In the genomic region with DNA sequence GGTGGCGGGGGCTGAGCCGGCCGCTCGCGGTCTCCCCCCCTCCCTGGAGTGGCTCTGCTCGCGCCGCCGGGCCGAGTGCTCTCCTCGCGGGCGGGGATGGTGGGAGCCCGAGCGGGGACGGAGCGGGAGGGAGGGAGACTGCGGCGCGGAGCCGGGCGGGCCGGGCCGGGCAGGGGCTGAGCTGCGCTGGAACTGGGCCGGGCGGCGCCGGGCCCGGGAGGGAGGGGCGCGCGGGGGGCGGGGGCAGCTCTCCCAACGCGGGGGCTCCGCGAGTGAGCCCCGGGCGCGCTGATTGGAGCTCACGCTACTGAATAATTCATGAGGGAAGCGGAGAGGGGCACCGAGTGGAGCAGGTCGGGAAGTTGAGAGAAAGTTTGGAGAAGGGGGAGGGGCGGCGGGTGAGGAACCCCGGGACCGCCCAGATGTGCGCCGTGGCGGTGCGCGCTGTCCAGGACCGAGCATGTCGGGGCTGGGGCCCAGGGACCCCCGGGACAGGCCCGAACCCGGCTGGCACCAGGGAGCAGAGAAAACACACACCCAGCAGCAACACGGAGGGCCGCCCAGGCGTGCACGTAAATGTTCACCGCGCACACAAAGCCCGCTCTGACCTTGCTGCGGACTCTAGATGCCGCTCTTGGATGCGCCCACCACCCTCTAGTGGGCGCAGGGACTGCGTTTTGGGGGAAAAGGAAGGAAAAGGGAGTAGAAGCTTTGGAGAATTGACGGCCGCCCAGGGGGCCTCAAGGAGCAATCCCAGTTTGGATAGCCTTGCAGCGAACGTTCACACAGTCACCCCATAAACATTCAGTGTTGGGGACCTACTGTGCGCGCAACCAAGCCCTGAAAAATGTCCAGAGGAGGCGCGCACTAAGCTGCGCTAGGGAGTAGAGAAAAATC, we compare ENCODE assay signal across 8 cellular contexts. TPM values are rescaled to one million over a fixed set of nuclear protein-coding genes. Genes with fewer than 3 reads are reported as not detected.
DNase-seq lines count a peak whose midpoint lies in the region; ATAC-seq, FAIRE-seq and TF ChIP-seq lines count a peak whose summit lies in the region.

A gene (minus strand): TSS at position 194 of the 897 bp plus-strand sequence. CDS start 493 bp downstream, outside the sequence.

- H3K9me3 ChIP-seq in astrocyte (ENCODE audit: insufficient read depth, low read depth, low read length) (no peaks in the 10 kb centered on the region), right atrium auricular region (no peaks in the 10 kb centered on the region), psoas muscle (no peaks in the 10 kb centered on the region)

- peak within 1 kb of the TSS; percentile 71 for H3K9ac ChIP-seq in astrocyte (ENCODE audit: low read length)

- H3K36me3 ChIP-seq in astrocyte (ENCODE audit: insufficient read depth, low read length): peaks cover 5% of the 10 kb centered on the region
- H3K36me3 ChIP-seq in right atrium auricular region: peaks cover 16% of the 10 kb centered on the region
- no peaks in the 10 kb centered on the region for H3K36me3 ChIP-seq in psoas muscle (ENCODE audit: insufficient read depth in 1 of 2, low read depth in 1 of 2)

- H3K36me3 Mint-ChIP-seq in astrocyte (ENCODE audit: low read depth, unreplicated experiment): peaks cover 2% of the 10 kb centered on the region

- no peak for FAIRE-seq in astrocyte (lab: Jason Lieb, UNC)

- peaks cover 39% of the 10 kb centered on the region for H3K79me2 ChIP-seq in astrocyte (ENCODE audit: insufficient read depth, low read length)

- intact Hi-C loops in psoas muscle (cut with DNase I): no loop called here

- H3K27me3 Mint-ChIP-seq in astrocyte (ENCODE audit: low read depth, unreplicated experiment): no peaks in the 10 kb centered on the region

- no peaks in the 10 kb centered on the region for H3K9me3 Mint-ChIP-seq in astrocyte (ENCODE audit: unreplicated experiment)

- WGBS in psoas muscle, 3 donors: 0 to 1% (median 1%) methylated on average over 46 to 80 of the region's 80 CpGs

- peak within 1 kb of the TSS; percentile 95 for H3K4me3 Mint-ChIP-seq in astrocyte (ENCODE audit: unreplicated experiment)

- H3K27ac Mint-ChIP-seq in astrocyte (ENCODE audit: unreplicated experiment): peak within 1 kb of the TSS; percentile 88

- peaks cover 39% of the 10 kb centered on the region for H4K20me1 ChIP-seq in astrocyte (ENCODE audit: insufficient read depth, low read length)

- H3K4me1 Mint-ChIP-seq in astrocyte (ENCODE audit: low read depth, unreplicated experiment): peaks cover 8% of the 10 kb centered on the region

- peak within 1 kb of the TSS; percentile 93 for H3K4me2 ChIP-seq in astrocyte (ENCODE audit: low read length)

- TF ChIP-seq CTCF in astrocyte (IDR thresholded peaks at IDR 0.05; ENCODE audit: insufficient read depth, low read depth, low read length) (peak; percentile 35), right atrium auricular region (IDR thresholded peaks at IDR 0.05) (peak in 1 of 2 donors; percentile 56), psoas muscle (IDR thresholded peaks at IDR 0.05) (no peak)

- H3K4me3 ChIP-seq in astrocyte (ENCODE audit: insufficient read depth, low read depth, low read length): peak within 1 kb of the TSS; percentile 80
- peak within 1 kb of the TSS; percentile 71 to 81 for H3K4me3 ChIP-seq in right atrium auricular region
- peak within 1 kb of the TSS; percentile 67 for H3K4me3 ChIP-seq in psoas muscle

- peak within 1 kb of the TSS; percentile 51 for H3K27ac ChIP-seq in astrocyte (ENCODE audit: low read depth, low read length)
- peak within 1 kb of the TSS; percentile 75 to 82 for H3K27ac ChIP-seq in right atrium auricular region
- peak within 1 kb of the TSS; percentile 30 for H3K27ac ChIP-seq in psoas muscle

- H3K4me1 ChIP-seq in astrocyte (ENCODE audit: insufficient read depth, low read length) (peaks cover 17% of the 10 kb centered on the region), right atrium auricular region (peaks cover 0 to 52% of the 10 kb centered on the region in 2 donors), psoas muscle (no peaks in the 10 kb centered on the region)

- DNase-seq in NCI-H1417 (lab: John Stamatoyannopoulos, UW) (peak in 2 of 3 experiments; percentile 56 to 69), NCI-H1417 treated with DMSO at 0.1 percent for 48 hours (lab: John Stamatoyannopoulos, UW) (no peak), NCI-H1048 (lab: John Stamatoyannopoulos, UW) (peak; percentile 48), astrocyte (ENCODE audit: low read depth) (peak; percentile 80), right atrium auricular region (ENCODE audit: low spot score) (peak; percentile 79), psoas muscle (peak; percentile 72 to 74), germinal center (ENCODE audit: low spot score) (no peak)

- H3K27me3 ChIP-seq in astrocyte (ENCODE audit: insufficient read depth, low read length): no peaks in the 10 kb centered on the region
- no peaks in the 10 kb centered on the region for H3K27me3 ChIP-seq in right atrium auricular region
- peaks cover 0 to 56% (median 13%) of the 10 kb centered on the region in 3 donors for H3K27me3 ChIP-seq in psoas muscle (ENCODE audit: insufficient read depth in 3 of 3, low read length in 2 of 3)

- ATAC-seq in psoas muscle: peak; percentile 44 to 67 (median 56)
- ATAC-seq in GM21447 (IDR thresholded peaks at IDR 0.05; ENCODE audit: unreplicated experiment): no peak

- H2AFZ ChIP-seq in astrocyte (ENCODE audit: low read depth, low read length): peak within 1 kb of the TSS; percentile 97

RNA-seq across cellular contexts. Expression of the gene that starts here (rescaled TPM):
- total RNA-seq in astrocyte: 62.4 and 73.6 TPM in 2 replicates
- total RNA-seq in right atrium auricular region: 10 to 100 TPM; 25.0 to 64.6 TPM
- 10 to 100 TPM; 10.3 to 13.9 (median 11.3) TPM for total RNA-seq in psoas muscle
- 1 to 10 TPM; 5.1 to 9.2 (median 5.1) TPM for polyA plus RNA-seq in psoas muscle

Comparison
In these comparisons a context has a peak if more than half of its experiments do, and no peak if none do; other contexts are left out.
1. DNase-seq: peak in NCI-H1417 (2 of 3), NCI-H1048 (single experiment), astrocyte (single experiment), right atrium auricular region (single experiment) and psoas muscle (2 of 2); none in NCI-H1417 treated with DMSO at 0.1 percent for 48 hours (single experiment) and germinal center (single experiment).
2. Peak in every context shown above with its lines, with median percentiles within 50 percentile points of each other: H3K27ac ChIP-seq and H3K4me3 ChIP-seq.